In the genomic region with DNA sequence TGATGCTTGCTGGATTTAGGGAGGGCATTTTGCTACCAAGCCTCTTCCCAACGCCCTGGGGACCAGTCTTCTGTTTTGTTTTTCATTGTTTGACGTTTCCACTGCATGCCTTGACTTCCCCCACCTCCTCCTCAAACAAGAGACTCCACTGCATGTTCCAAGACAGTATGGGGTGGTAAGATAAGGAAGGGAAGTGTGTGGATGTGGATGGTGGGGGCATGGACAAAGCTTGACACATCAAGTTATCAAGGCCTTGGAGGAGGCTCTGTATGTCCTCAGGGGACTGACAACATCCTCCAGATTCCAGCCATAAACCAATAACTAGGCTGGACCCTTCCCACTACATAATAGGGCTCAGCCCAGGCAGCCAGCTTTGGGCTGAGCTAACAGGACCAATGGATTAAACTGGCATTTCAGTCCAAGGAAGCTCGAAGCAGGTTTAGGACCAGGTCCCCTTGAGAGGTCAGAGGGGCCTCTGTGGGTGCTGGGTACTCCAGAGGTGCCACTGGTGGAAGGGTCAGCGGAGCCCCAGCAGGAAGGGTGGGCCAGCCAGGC, we compare ENCODE assay signal across 9 cellular contexts. TPM values are rescaled to one million over a fixed set of nuclear protein-coding genes. Genes with fewer than 3 reads are reported as not detected.
A peak's percentile ranks its signal among the peaks of the same experiment; 100 is the strongest.
DNase-seq lines count a peak whose midpoint lies in the region; ATAC-seq and TF ChIP-seq lines count a peak whose summit lies in the region.
"Had no signal": no experiment of that assay in that cellular context is flagged by ENCODE, and none has a peak within 500 bp of the region (broad histone marks: within the 10 kb centered on the region; RNA-seq: fewer than 3 reads in every experiment).

No MANE protein-coding gene starts in this region.

- no peaks in the 10 kb centered on the region for H4K20me1 ChIP-seq in BLaER1

- H3K27ac ChIP-seq in BLaER1 (peak overlapping the region; percentile 99), esophagus (ENCODE audit: low read depth in 2 of 2, low read length in 1 of 2) (peak overlapping the region; percentile 52 to 97), ovary (peak overlapping the region; percentile 74 to 82), colonic mucosa (no peak overlapping the region)
- H3K27ac ChIP-seq: C4-2B had no signal

- H3K36me3 ChIP-seq in BLaER1: peaks cover 27% of the 10 kb centered on the region
- H3K36me3 ChIP-seq in esophagus (ENCODE audit: control insufficient read depth in 2 of 2, insufficient read depth in 2 of 2, low read length in 1 of 2): peaks cover 7 to 34% of the 10 kb centered on the region in 2 donors
- no peaks in the 10 kb centered on the region for H3K36me3 ChIP-seq in ovary
- H3K36me3 ChIP-seq in colonic mucosa: no peaks in the 10 kb centered on the region

- TF ChIP-seq EP300 in ovary (IDR thresholded peaks at IDR 0.05): no peak

- H3K4me3 ChIP-seq in BLaER1 (peak overlapping the region; percentile 68), esophagus (ENCODE audit: low read depth in 1 of 2, low read length in 2 of 2) (no peak overlapping the region), ovary (peak overlapping the region; percentile 64), colonic mucosa (no peak overlapping the region)

- H3K9ac ChIP-seq in BLaER1: peak overlapping the region; percentile 79; the same call in 1 of the 2 replicates
- peak overlapping the region in 1 of 2 donors; percentile 57 for H3K9ac ChIP-seq in colonic mucosa (ENCODE audit: low read depth in 2 of 2, low read length in 2 of 2)

- DNase-seq in OCI-M1 (lab: John Stamatoyannopoulos, UW) (peak; percentile 44), ovary (no peak), DMS 273 treated with DMSO at 0.1 percent for 48 hours (lab: John Stamatoyannopoulos, UW) (no peak), colonic mucosa (no peak), GM13977 (ENCODE audit: low spot score) (no peak)

- H3K4me1 ChIP-seq in BLaER1: peaks cover 95% of the 10 kb centered on the region
- H3K4me1 ChIP-seq in esophagus (ENCODE audit: control insufficient read depth in 2 of 2, insufficient read depth in 2 of 2, low read length in 1 of 2): peaks cover 17 to 19% of the 10 kb centered on the region in 2 donors
- H3K4me1 ChIP-seq in ovary (ENCODE audit: insufficient read depth): peaks cover 19% of the 10 kb centered on the region
- peaks cover 8% of the 10 kb centered on the region for H3K4me1 ChIP-seq in colonic mucosa

- intact Hi-C loops in ovary (cut with DNase I): loop anchor here in 3 of 4 donors (2.0 to 5.0 kb wide), 3 partner anchors 35 to 50 kb away; partner anchors contain the start of gene PCDHGC3 (in 3 of the 3)
- intact Hi-C loops in colonic mucosa (cut with DNase I): no loop called here

- H3K27me3 ChIP-seq in BLaER1: no peaks in the 10 kb centered on the region
- H3K27me3 ChIP-seq in esophagus (ENCODE audit: control insufficient read depth in 1 of 2, insufficient read depth in 2 of 2, low read length in 2 of 2): no peaks in the 10 kb centered on the region
- H3K27me3 ChIP-seq in ovary: no peaks in the 10 kb centered on the region
- H3K27me3 ChIP-seq in colonic mucosa: no peaks in the 10 kb centered on the region

- TF ChIP-seq CTCF in ovary (IDR thresholded peaks at IDR 0.05): no peak
- no peak for TF ChIP-seq CTCF in colonic mucosa (IDR thresholded peaks at IDR 0.05)
- TF ChIP-seq CTCF in GM13977 (IDR thresholded peaks at IDR 0.05; ENCODE audit: extremely low read depth, insufficient read depth, missing control alignments): no peak

- no peak for TF ChIP-seq POLR2A in ovary (IDR thresholded peaks at IDR 0.05)

- no peaks in the 10 kb centered on the region for H3K9me3 ChIP-seq in BLaER1
- no peaks in the 10 kb centered on the region for H3K9me3 ChIP-seq in esophagus (ENCODE audit: control insufficient read depth in 2 of 2, insufficient read depth in 1 of 2, low read depth in 1 of 2, low read length in 1 of 2)
- H3K9me3 ChIP-seq in ovary: no peaks in the 10 kb centered on the region
- H3K9me3 ChIP-seq in colonic mucosa: no peaks in the 10 kb centered on the region

- in situ Hi-C loops in GM13977 (cut with MboI; ENCODE audit: low pct_unique_long_range_greater_than_20kb, low sequenced_read_pairs, unreplicated experiment): no loop called here

- H3K4me2 ChIP-seq in BLaER1: peak overlapping the region; percentile 98

- no peak for ATAC-seq in GM21723 (IDR thresholded peaks at IDR 0.05; ENCODE audit: unreplicated experiment)

- WGBS in esophagus, 2 donors: 56 to 67% methylated on average over 4 of the region's 4 CpGs
- 54 to 63% (median 60%) methylated on average over 4 of the region's 4 CpGs for WGBS in ovary, 3 donors

RNA-seq across cellular contexts. Expression of gene PCDHGC5, which starts 23.0 kb away (rescaled TPM):
- under 1 TPM; 0.05 to 0.43 TPM for polyA plus RNA-seq in esophagus
- 1 to 10 TPM; 1.4 to 3.5 (median 2.0) TPM for total RNA-seq in ovary
- polyA plus RNA-seq in ovary: under 1 TPM; 0.19 to 0.48 TPM
- total RNA-seq in colonic mucosa: under 1 TPM; 0.32 to 0.64 TPM

RNA-seq across cellular contexts. Expression of gene PCDHGC4, which starts 27.0 kb away (rescaled TPM):
- polyA plus RNA-seq in esophagus (under 1 TPM; 0.05 to 0.45 TPM), ovary (under 1 TPM; 0.22 to 0.32 TPM)
- total RNA-seq in ovary (1 to 10 TPM; 1.0 to 4.5 (median 2.4) TPM), colonic mucosa (under 1 TPM; 0.35 to 0.64 TPM)

RNA-seq across cellular contexts. Expression of gene PCDHGC3, which starts 36.1 kb away (rescaled TPM):
- 10 to 100 TPM; 25.8 to 32.1 TPM for polyA plus RNA-seq in esophagus
- total RNA-seq in ovary: 10 to 100 TPM; 19.6 to 85.3 (median 67.7) TPM
- 10 to 100 TPM; 63.1 to 92.9 TPM for polyA plus RNA-seq in ovary
- total RNA-seq in colonic mucosa: 10 to 100 TPM; 13.1 to 22.2 TPM

Comparison
In these comparisons a context has a peak if more than half of its experiments do, and no peak if none do; other contexts are left out.
1. H3K4me3 ChIP-seq: peak in BLaER1 (single experiment) and ovary (single experiment); none in esophagus (0 of 2) and colonic mucosa (single experiment).